In genomic region chr17:29748400-29748799, GRCh38 we compare ENCODE assay signal across 18 cellular contexts.
"Had no signal": no experiment of that assay in that cellular context is flagged by ENCODE, and none has a peak within 500 bp of the region (broad histone marks: within the 10 kb centered on the region; RNA-seq: fewer than 3 reads in every experiment).

No MANE protein-coding gene starts in this region.

- H3K27ac Mint-ChIP-seq: activated T-helper 17 cell treated with anti-CD3 and anti-CD28 coated beads, Interleukin-2, amount 50 U/mL, for 72 hours had no signal

- ATAC-seq: left lung; mucosa of descending colon; naive thymus-derived CD8-positive, alpha-beta T cell; stimulated activated naive CD8-positive, alpha-beta T cell treated with anti-CD3 and anti-CD28 coated beads, Interleukin-15, Interleukin-2, amounts not matched to agents 100 U/mL and 50 U/mL, for 24 hours had no signal

- H3K9ac ChIP-seq: parathyroid adenoma had no signal

- H3K4me3 ChIP-seq: left lung, mucosa of descending colon, SJSA1, tibial artery had no signal

- DNase-seq: activated CD4-positive, alpha-beta T cell treated with anti-CD3 and anti-CD28 coated beads, Interleukin-2, amount 50 U/mL, for 4 hours; activated naive CD4-positive, alpha-beta T cell treated with anti-CD3 and anti-CD28 coated beads for 36 hours; activated T-cell treated with anti-CD3 and anti-CD28 coated beads for 4 hours; hippocampal formation; kidney; left lung; mesenchymal stem cell; mucosa of descending colon; naive thymus-derived CD8-positive, alpha-beta T cell; stimulated activated CD4-positive, alpha-beta T cell treated with anti-CD3 and anti-CD28 coated beads, Interleukin-2, amount 100 ng/mL, for 24 hours; stimulated activated naive CD8-positive, alpha-beta T cell treated with anti-CD3 and anti-CD28 coated beads, Interleukin-15, Interleukin-2, amounts not matched to agents 100 U/mL and 50 U/mL, for 24 hours; substantia nigra; SW 1271; tibial artery had no signal

- H2AFZ ChIP-seq: parathyroid adenoma had no signal

- H3K27me3 Mint-ChIP-seq: activated T-helper 17 cell treated with anti-CD3 and anti-CD28 coated beads, Interleukin-2, amount 50 U/mL, for 72 hours; naive thymus-derived CD8-positive, alpha-beta T cell had no signal

- H3K27me3 ChIP-seq: left lung, SJSA1, tibial artery had no signal

- H3K9me3 Mint-ChIP-seq: activated naive CD4-positive, alpha-beta T cell treated with anti-CD3 and anti-CD28 coated beads for 36 hours; activated T-helper 17 cell treated with anti-CD3 and anti-CD28 coated beads, Interleukin-2, amount 50 U/mL, for 72 hours; naive thymus-derived CD8-positive, alpha-beta T cell had no signal

- H3K79me2 ChIP-seq: parathyroid adenoma had no signal

- H3K9me3 ChIP-seq: left lung, mucosa of descending colon, SJSA1, tibial artery had no signal

- H3K27ac ChIP-seq: left lung, parathyroid adenoma, SJSA1, tibial artery had no signal

- FAIRE-seq: kidney, TTC549 had no signal

- H3K4me3 Mint-ChIP-seq: activated naive CD4-positive, alpha-beta T cell treated with anti-CD3 and anti-CD28 coated beads for 36 hours; activated T-helper 17 cell treated with anti-CD3 and anti-CD28 coated beads, Interleukin-2, amount 50 U/mL, for 72 hours had no signal
